Comparison of ENCODE assay signal across 8 cellular contexts in genomic region chr18:77098554-77099174, GRCh38. TPM values are rescaled to one million over a fixed set of nuclear protein-coding genes. Genes with fewer than 3 reads are reported as not detected.
A peak's percentile ranks its signal among the peaks of the same experiment; 100 is the strongest.
DNase-seq lines count a peak whose midpoint lies in the region; ATAC-seq and TF ChIP-seq lines count a peak whose summit lies in the region.

No MANE protein-coding gene starts in this region.

- H3K27ac Mint-ChIP-seq in activated T-cell treated with anti-CD3 and anti-CD28 coated beads, Interleukin-2, amount 50 U/mL, for 72 hours = no peak overlapping the region
- peak overlapping the region; percentile 97 for H3K27ac Mint-ChIP-seq in activated naive CD8-positive, alpha-beta T cell treated with anti-CD3 and anti-CD28 coated beads for 36 hours

- H3K27me3 ChIP-seq in lower lobe of right lung (ENCODE audit: low read depth) (no peaks in the 10 kb centered on the region), upper lobe of left lung (no peaks in the 10 kb centered on the region)

- H3K36me3 ChIP-seq in lower lobe of right lung (peaks cover 12% of the 10 kb centered on the region), upper lobe of left lung (peaks cover 0 to 9% (median 2%) of the 10 kb centered on the region in 4 donors)

- H3K4me3 Mint-ChIP-seq in activated T-cell treated with anti-CD3 and anti-CD28 coated beads, Interleukin-2, amount 50 U/mL, for 72 hours = peak overlapping the region; percentile 79 to 87
- peak overlapping the region; percentile 71 for H3K4me3 Mint-ChIP-seq in activated naive CD8-positive, alpha-beta T cell treated with anti-CD3 and anti-CD28 coated beads for 36 hours

- H3K4me3 ChIP-seq in lower lobe of right lung = no peak overlapping the region
- no peak overlapping the region for H3K4me3 ChIP-seq in upper lobe of left lung

- peaks cover 88% of the 10 kb centered on the region for H3K4me1 Mint-ChIP-seq in activated T-cell treated with anti-CD3 and anti-CD28 coated beads, Interleukin-2, amount 50 U/mL, for 72 hours (ENCODE audit: low read depth)
- peaks cover 81% of the 10 kb centered on the region for H3K4me1 Mint-ChIP-seq in activated naive CD8-positive, alpha-beta T cell treated with anti-CD3 and anti-CD28 coated beads for 36 hours

- TF ChIP-seq POLR2A in upper lobe of left lung (IDR thresholded peaks at IDR 0.05) = no peak

- intact Hi-C loops in lower lobe of right lung (cut with DNase I) = no loop called here

- DNase-seq in activated T-cell treated with anti-CD3 and anti-CD28 coated beads, Interleukin-2, amount 50 U/mL, for 72 hours = no peak
- no peak for DNase-seq in activated T-cell treated with anti-CD3 and anti-CD28 coated beads, Interleukin-2, amount 50 U/mL, for 1 hour
- no peak for DNase-seq in activated naive CD8-positive, alpha-beta T cell treated with anti-CD3 and anti-CD28 coated beads for 36 hours
- DNase-seq in lower lobe of right lung = no peak
- DNase-seq in upper lobe of left lung = peak in 1 of 2 donors; percentile 28
- no peak for DNase-seq in hippocampal formation (lab: John Stamatoyannopoulos, UW)
- no peak for DNase-seq in SKM-1 treated with dmso at 0.1 percent for 144 hours (lab: John Stamatoyannopoulos, UW; ENCODE audit: unreplicated experiment)
- DNase-seq in NCI-H226 = no peak

- no peak for ATAC-seq in activated T-cell treated with anti-CD3 and anti-CD28 coated beads, Interleukin-2, amount 50 U/mL, for 72 hours (replicated peaks in 1 of 2)
- ATAC-seq in lower lobe of right lung = peak in 1 of 2 donors; percentile 13
- ATAC-seq in upper lobe of left lung (ENCODE audit: low FRiP score in 2 of 2) = no peak

- 43 to 48% methylated on average over 16 of the region's 16 CpGs for WGBS in upper lobe of left lung, 2 donors

- H3K27me3 Mint-ChIP-seq in activated T-cell treated with anti-CD3 and anti-CD28 coated beads, Interleukin-2, amount 50 U/mL, for 72 hours (ENCODE audit: low read depth) = no peaks in the 10 kb centered on the region
- H3K27me3 Mint-ChIP-seq in activated naive CD8-positive, alpha-beta T cell treated with anti-CD3 and anti-CD28 coated beads for 36 hours = no peaks in the 10 kb centered on the region

- TF ChIP-seq EP300 in upper lobe of left lung (IDR thresholded peaks at IDR 0.05) = no peak

- H3K9me3 ChIP-seq in lower lobe of right lung = no peaks in the 10 kb centered on the region
- no peaks in the 10 kb centered on the region for H3K9me3 ChIP-seq in upper lobe of left lung

- H3K4me1 ChIP-seq in lower lobe of right lung (peaks cover 74% of the 10 kb centered on the region), upper lobe of left lung (peaks cover 34 to 74% (median 51%) of the 10 kb centered on the region in 4 donors)

- H3K27ac ChIP-seq in lower lobe of right lung = peak overlapping the region; percentile 50
- peak overlapping the region; percentile 6 to 89 (median 47) for H3K27ac ChIP-seq in upper lobe of left lung

- TF ChIP-seq CTCF in lower lobe of right lung (IDR thresholded peaks at IDR 0.05) (no peak), upper lobe of left lung (IDR thresholded peaks at IDR 0.05) (no peak)

- H3K36me3 Mint-ChIP-seq in activated T-cell treated with anti-CD3 and anti-CD28 coated beads, Interleukin-2, amount 50 U/mL, for 72 hours (ENCODE audit: insufficient read depth in 2 of 2) = peaks cover 8 to 25% of the 10 kb centered on the region in 2 donors
- H3K36me3 Mint-ChIP-seq in activated naive CD8-positive, alpha-beta T cell treated with anti-CD3 and anti-CD28 coated beads for 36 hours = peaks cover 67% of the 10 kb centered on the region

- H3K9me3 Mint-ChIP-seq in activated T-cell treated with anti-CD3 and anti-CD28 coated beads, Interleukin-2, amount 50 U/mL, for 72 hours = no peaks in the 10 kb centered on the region
- H3K9me3 Mint-ChIP-seq in activated naive CD8-positive, alpha-beta T cell treated with anti-CD3 and anti-CD28 coated beads for 36 hours = peaks cover 2% of the 10 kb centered on the region

RNA-seq across cellular contexts. Expression of gene MBP, which starts 33.9 kb away (rescaled TPM):
- total RNA-seq in activated T-cell treated with anti-CD3 and anti-CD28 coated beads, Interleukin-2, amount 50 U/mL, for 72 hours = 100 to 1,000 TPM; 101 to 107 TPM
- total RNA-seq in activated naive CD8-positive, alpha-beta T cell treated with anti-CD3 and anti-CD28 coated beads for 36 hours = 10 to 100 TPM; 41.2 to 45.9 TPM
- total RNA-seq in lower lobe of right lung (90.6 TPM), upper lobe of left lung (10 to 100 TPM; 55.5 to 87.6 (median 68.8) TPM)
